Comparison of ENCODE assay signal across 11 cellular contexts in the genomic region with DNA sequence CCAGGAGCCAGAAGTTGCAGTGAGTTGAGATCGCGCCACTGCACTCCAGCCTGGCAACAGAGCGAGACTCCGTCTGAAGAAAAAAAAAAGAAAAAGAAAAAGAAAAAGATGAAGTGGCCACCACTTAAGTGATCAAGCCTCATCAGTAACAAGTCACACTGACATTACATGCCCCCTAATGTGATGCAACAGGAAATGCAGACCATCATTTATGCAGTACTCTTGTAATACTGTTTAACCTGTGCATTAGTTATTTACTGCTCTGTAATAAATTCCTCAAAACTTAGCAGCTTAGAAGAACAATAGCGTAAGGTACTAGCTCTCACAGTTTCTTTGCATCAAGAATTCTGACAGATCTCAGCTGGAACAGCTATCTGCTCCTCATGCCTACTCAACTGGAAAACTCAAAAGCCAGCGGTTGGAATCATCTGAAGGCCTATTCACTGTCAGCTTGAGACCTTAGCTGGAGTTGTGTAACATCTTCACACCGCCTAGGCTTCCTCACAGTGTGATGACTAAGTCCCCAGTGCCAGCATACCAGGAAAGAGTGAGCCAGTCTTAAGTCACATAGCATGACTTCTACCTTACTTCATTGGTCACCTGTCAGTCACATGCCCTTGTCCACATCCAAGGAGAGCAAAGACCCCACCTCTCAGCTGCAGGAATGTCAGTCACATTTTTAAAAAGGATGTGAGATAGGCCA. TPM values are rescaled to one million over a fixed set of nuclear protein-coding genes. Genes with fewer than 3 reads are reported as not detected.
A peak's percentile ranks its signal among the peaks of the same experiment; 100 is the strongest.
DNase-seq lines count a peak whose midpoint lies in the region; ATAC-seq and TF ChIP-seq lines count a peak whose summit lies in the region.
"Had no signal": no experiment of that assay in that cellular context is flagged by ENCODE, and none has a peak within 500 bp of the region (broad histone marks: within the 10 kb centered on the region; RNA-seq: fewer than 3 reads in every experiment).

No MANE protein-coding gene starts in this region.

- no peak for TF ChIP-seq POLR2A in erythroblast (IDR thresholded peaks at IDR 0.05; ENCODE audit: low read length)

- DNase-seq in activated CD4-positive, CD25-positive, alpha-beta regulatory T cell (lab: John Stamatoyannopoulos, UW), result no peak
- DNase-seq in OCI-M1 (lab: John Stamatoyannopoulos, UW), result peak; percentile 53
- DNase-seq in erythroblast (lab: John Stamatoyannopoulos, UW), result peak; percentile 48 to 63
- peak; percentile 66 for DNase-seq in retinal pigment epithelial cell (ENCODE audit: low read depth)
- no peak for DNase-seq in mucosa of gallbladder (ENCODE audit: low spot score)
- DNase-seq: T-helper 9 cell had no signal

- peak; percentile 46 to 75 for ATAC-seq in activated CD4-positive, CD25-positive, alpha-beta regulatory T cell treated with anti-CD3 and anti-CD28 coated beads, Interleukin-2, amount 50 U/mL, for 24 hours
- ATAC-seq in GM21529 (IDR thresholded peaks at IDR 0.05; ENCODE audit: unreplicated experiment) (no peak), GM19328 (IDR thresholded peaks at IDR 0.05; ENCODE audit: unreplicated experiment) (no peak)
- ATAC-seq: body of pancreas, K562 had no signal

- no peak for TF ChIP-seq CTCF in retinal pigment epithelial cell (conservative IDR thresholded peaks at IDR 0.05; ENCODE audit: low read depth, low read length)

- H3K4me3 ChIP-seq in retinal pigment epithelial cell (ENCODE audit: low read length), result no peak overlapping the region
- H3K4me3 ChIP-seq: body of pancreas, K562 had no signal

RNA-seq across cellular contexts. Expression of a gene that starts 31.5 kb away (rescaled TPM):
- total RNA-seq in mucosa of gallbladder, result 150 TPM

Comparison
In these comparisons a context has a peak if more than half of its experiments do, and no peak if none do; other contexts are left out.
1. ATAC-seq: peak in activated CD4-positive, CD25-positive, alpha-beta regulatory T cell treated with anti-CD3 and anti-CD28 coated beads, Interleukin-2, amount 50 U/mL, for 24 hours (2 of 2); none in GM21529 (single experiment) and GM19328 (single experiment).
2. DNase-seq: peak in OCI-M1 (single experiment), erythroblast (2 of 2) and retinal pigment epithelial cell (single experiment); none in activated CD4-positive, CD25-positive, alpha-beta regulatory T cell (0 of 4) and mucosa of gallbladder (single experiment).